8 cellular contexts compared by ENCODE assay signal in genomic region chr2:162343492-162343823, GRCh38. TPM values are rescaled to one million over a fixed set of nuclear protein-coding genes. Genes with fewer than 3 reads are reported as not detected.
DNase-seq lines count a peak whose midpoint lies in the region; ATAC-seq and TF ChIP-seq lines count a peak whose summit lies in the region.

No MANE protein-coding gene starts in this region.

- ATAC-seq in GM19372 (IDR thresholded peaks at IDR 0.05; ENCODE audit: low read depth, unreplicated experiment), result peak; percentile 1
- ATAC-seq in GM21619 (IDR thresholded peaks at IDR 0.05; ENCODE audit: unreplicated experiment), result no peak

- DNase-seq in SJCRH30 (no peak), fibroblast of villous mesenchyme (ENCODE audit: low read depth) (no peak), T1000 (lab: John Stamatoyannopoulos, UW) (no peak), medulla oblongata (ENCODE audit: extremely low spot score) (no peak), GM20000 (ENCODE audit: low spot score) (no peak)

- H3K9me3 ChIP-seq in SJCRH30 (replicated peaks) (no peaks in the 10 kb centered on the region), skeletal muscle tissue (ENCODE audit: control insufficient read depth in 3 of 3, low read length in 3 of 3) (no peaks in the 10 kb centered on the region)

- H3K4me1 ChIP-seq in SJCRH30 (no peaks in the 10 kb centered on the region), skeletal muscle tissue (ENCODE audit: control insufficient read depth in 3 of 3, insufficient read depth in 3 of 3, low read length in 3 of 3) (peaks cover 0 to 7% (median 5%) of the 10 kb centered on the region in 3 donors)

- no peak overlapping the region for H3K27ac ChIP-seq in SJCRH30
- no peak overlapping the region for H3K27ac ChIP-seq in skeletal muscle tissue (ENCODE audit: low read depth, low read length)

- no peak overlapping the region for H3K9ac ChIP-seq in skeletal muscle tissue (ENCODE audit: low read depth in 1 of 3, low read length in 3 of 3)

- H3K27me3 ChIP-seq in SJCRH30 (no peaks in the 10 kb centered on the region), skeletal muscle tissue (ENCODE audit: control insufficient read depth in 3 of 3, insufficient read depth in 3 of 3, low read length in 3 of 3) (no peaks in the 10 kb centered on the region)

- H3K36me3 ChIP-seq in SJCRH30 (no peaks in the 10 kb centered on the region), skeletal muscle tissue (ENCODE audit: control insufficient read depth in 3 of 3, insufficient read depth in 3 of 3, low read length in 3 of 3) (no peaks in the 10 kb centered on the region)

- H3K4me3 ChIP-seq in SJCRH30 (peak overlapping the region; percentile 58), fibroblast of villous mesenchyme (ENCODE audit: low read depth, low read length) (peak overlapping the region; percentile 80), skeletal muscle tissue (ENCODE audit: low read length in 3 of 3) (peak overlapping the region; percentile 87 to 97 (median 96))

- TF ChIP-seq CTCF in fibroblast of villous mesenchyme (IDR thresholded peaks at IDR 0.05; ENCODE audit: insufficient read depth, low read depth, low read length) (no peak), GM20000 (IDR thresholded peaks at IDR 0.05; ENCODE audit: extremely low read depth, missing control alignments) (no peak)

RNA-seq across cellular contexts. Expression of gene GCA, which starts 0.5 kb away (rescaled TPM):
- total RNA-seq in SJCRH30 (2014; rRNA removed; shearing (Covaris generic)), result 3.3 and 3.8 TPM in 2 replicates
- total RNA-seq in fibroblast of villous mesenchyme, result 2.3 and 3.9 TPM in 2 replicates
- 20.4 TPM for total RNA-seq in skeletal muscle tissue

RNA-seq across cellular contexts. Expression of gene IFIH1, which starts 25.0 kb away (rescaled TPM):
- total RNA-seq in SJCRH30 (2014; rRNA removed; shearing (Covaris generic)), result not detected in 2 replicates
- total RNA-seq in fibroblast of villous mesenchyme, result 3.9 and 7.8 TPM in 2 replicates
- total RNA-seq in skeletal muscle tissue, result 2.1 TPM
